8 cellular contexts compared by ENCODE assay signal in the genomic region with DNA sequence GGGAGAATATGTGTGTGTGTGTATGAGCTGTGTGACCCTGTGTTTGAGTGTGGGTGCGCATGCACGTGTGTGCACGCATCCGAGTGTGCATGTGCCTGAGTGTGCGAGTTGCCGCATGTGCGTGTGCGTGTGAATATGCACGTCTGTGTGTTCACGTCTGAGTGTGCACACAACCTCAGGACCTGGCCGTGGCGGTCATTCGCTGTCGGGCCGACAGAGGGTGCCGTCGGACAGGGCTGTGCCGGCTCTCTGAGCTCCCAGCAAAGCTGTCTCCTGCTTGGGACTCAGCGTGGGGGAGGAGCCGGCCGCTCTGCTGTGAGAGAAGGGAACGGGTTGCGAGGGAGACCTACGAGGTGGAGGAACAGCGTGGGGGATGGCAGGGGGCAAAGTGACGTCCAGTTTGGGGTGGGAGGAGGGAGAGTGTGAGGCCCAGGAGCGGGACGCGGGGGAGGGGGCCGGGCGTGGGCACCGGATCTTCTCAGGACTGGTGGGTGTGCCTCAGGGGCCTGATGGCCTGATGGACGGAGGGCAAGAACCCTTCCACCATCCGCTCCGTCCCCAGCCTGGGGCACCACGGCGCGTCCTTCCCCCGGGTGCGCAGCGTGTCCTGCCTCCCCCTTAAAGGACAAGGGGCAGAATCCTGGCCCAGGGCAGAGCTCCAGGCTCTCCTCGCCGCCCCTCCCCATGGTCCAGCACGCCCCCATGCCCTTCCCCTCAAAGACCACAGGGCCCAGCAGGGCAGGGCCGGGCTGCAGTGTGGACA. TPM values are rescaled to one million over a fixed set of nuclear protein-coding genes. Genes with fewer than 3 reads are reported as not detected.
DNase-seq lines count a peak whose midpoint lies in the region; ATAC-seq and TF ChIP-seq lines count a peak whose summit lies in the region.

No MANE protein-coding gene starts in this region.

- peak; percentile 59 for ATAC-seq in GM19397 (IDR thresholded peaks at IDR 0.05; ENCODE audit: unreplicated experiment)

- peak overlapping the region; percentile 65 to 85 (median 76) for H3K4me2 ChIP-seq in BLaER1 treated with 17β-estradiol and CSF1 and Interleukin-3, amounts not matched to agents 10 nM and 100 nM

- TF ChIP-seq CTCF in fibroblast of pulmonary artery (IDR thresholded peaks at IDR 0.05; ENCODE audit: low read length, missing control alignments) (peak; percentile 87), nephron (IDR thresholded peaks at IDR 0.05; ENCODE audit: unreplicated experiment in 3 of 3) (peak; percentile 81 to 88 (median 88))

- H3K27me3 Mint-ChIP-seq in activated T-helper 1 cell treated with anti-CD3 and anti-CD28 coated beads, Interleukin-12 subunit alpha, Interleukin-12 subunit beta, Interleukin-2, Interleukin-4 antibody, amounts not matched to agents 30 ng/mL and 10 ng/mL and 1 ng/mL, durations not matched to agents 14 hours and 24 hours and 36 hours (ENCODE audit: insufficient read depth) = peaks cover 33% of the 10 kb centered on the region
- peaks cover 74% of the 10 kb centered on the region for H3K27me3 Mint-ChIP-seq in nephron (ENCODE audit: low read depth)

- peak overlapping the region in 1 of 10 experiments; percentile 19; a peak in 1 of 20 replicates for H3K4me3 ChIP-seq in BLaER1 treated with 17β-estradiol and CSF1 and Interleukin-3, amounts not matched to agents 10 nM and 100 nM
- H3K4me3 ChIP-seq in fibroblast of pulmonary artery (replicated peaks; ENCODE audit: low read depth, low read length) = peak overlapping the region; percentile 24

- peak overlapping the region in 2 of 11 experiments; percentile 10 to 25; a peak in 2 of 22 replicates for H3K9ac ChIP-seq in BLaER1 treated with 17β-estradiol and CSF1 and Interleukin-3, amounts not matched to agents 10 nM and 100 nM

- intact Hi-C loops in activated T-helper 1 cell treated with anti-CD3 and anti-CD28 coated beads, Interleukin-12 subunit alpha, Interleukin-12 subunit beta, Interleukin-2, Interleukin-4 antibody, amounts not matched to agents 30 ng/mL and 10 ng/mL and 1 ng/mL, durations not matched to agents 14 hours and 24 hours and 36 hours (cut with micrococcal nuclease) = loop anchor here (1.0 kb wide), 2 partner anchors 37 to 72 kb away; no protein-coding TSS in a partner anchor

- H3K36me3 ChIP-seq in BLaER1 treated with 17β-estradiol and CSF1 and Interleukin-3, amounts not matched to agents 10 nM and 100 nM = peaks cover 0 to 12% (median 7%) of the 10 kb centered on the region in 11 experiments; a peak in 12 of 22 replicates

- DNase-seq in KG1 (lab: John Stamatoyannopoulos, UW) (peak; percentile 75), RKO (ENCODE audit: low spot score) (peak; percentile 89), fibroblast of pulmonary artery (ENCODE audit: low read depth) (peak; percentile 81)
- peak; percentile 78 for DNase-seq in activated T-helper 1 cell treated with anti-CD3 and anti-CD28 coated beads, Interleukin-12 subunit alpha, Interleukin-12 subunit beta, Interleukin-2, Interleukin-4 antibody, amounts not matched to agents 30 ng/mL and 10 ng/mL and 1 ng/mL, durations not matched to agents 14 hours and 24 hours and 36 hours (ENCODE audit: low spot score)
- peak; percentile 53 to 79 (median 76) for DNase-seq in stimulated activated naive CD4-positive, alpha-beta T cell (lab: John Stamatoyannopoulos, UW)

- no peaks in the 10 kb centered on the region for H3K9me3 Mint-ChIP-seq in activated T-helper 1 cell treated with anti-CD3 and anti-CD28 coated beads, Interleukin-12 subunit alpha, Interleukin-12 subunit beta, Interleukin-2, Interleukin-4 antibody, amounts not matched to agents 30 ng/mL and 10 ng/mL and 1 ng/mL, durations not matched to agents 14 hours and 24 hours and 36 hours
- H3K9me3 Mint-ChIP-seq in nephron = peaks cover 5% of the 10 kb centered on the region

- no peak overlapping the region for H3K27ac ChIP-seq in BLaER1 treated with 17β-estradiol and CSF1 and Interleukin-3, amounts not matched to agents 10 nM and 100 nM

- H3K4me1 ChIP-seq in BLaER1 treated with 17β-estradiol and CSF1 and Interleukin-3, amounts not matched to agents 10 nM and 100 nM = peaks cover 14 to 63% (median 35%) of the 10 kb centered on the region in 10 experiments

- H4K20me1 ChIP-seq in BLaER1 treated with 17β-estradiol and CSF1 and Interleukin-3, amounts not matched to agents 10 nM and 100 nM = peaks cover 0 to 68% (median 13%) of the 10 kb centered on the region in 11 experiments; a peak in 16 of 22 replicates

- peak overlapping the region; percentile 43 for H3K4me3 Mint-ChIP-seq in activated T-helper 1 cell treated with anti-CD3 and anti-CD28 coated beads, Interleukin-12 subunit alpha, Interleukin-12 subunit beta, Interleukin-2, Interleukin-4 antibody, amounts not matched to agents 30 ng/mL and 10 ng/mL and 1 ng/mL, durations not matched to agents 14 hours and 24 hours and 36 hours
- H3K4me3 Mint-ChIP-seq in nephron = peak overlapping the region; percentile 10 to 70 (median 63)

- H3K27ac Mint-ChIP-seq in activated T-helper 1 cell treated with anti-CD3 and anti-CD28 coated beads, Interleukin-12 subunit alpha, Interleukin-12 subunit beta, Interleukin-2, Interleukin-4 antibody, amounts not matched to agents 30 ng/mL and 10 ng/mL and 1 ng/mL, durations not matched to agents 14 hours and 24 hours and 36 hours = no peak overlapping the region
- peak overlapping the region in 1 of 3 experiments; percentile 0 for H3K27ac Mint-ChIP-seq in nephron

- H3K4me1 Mint-ChIP-seq in activated T-helper 1 cell treated with anti-CD3 and anti-CD28 coated beads, Interleukin-12 subunit alpha, Interleukin-12 subunit beta, Interleukin-2, Interleukin-4 antibody, amounts not matched to agents 30 ng/mL and 10 ng/mL and 1 ng/mL, durations not matched to agents 14 hours and 24 hours and 36 hours (ENCODE audit: low read depth) = peaks cover 14% of the 10 kb centered on the region
- peaks cover 18% of the 10 kb centered on the region for H3K4me1 Mint-ChIP-seq in nephron

- no peaks in the 10 kb centered on the region for H3K9me3 ChIP-seq in BLaER1 treated with 17β-estradiol and CSF1 and Interleukin-3, amounts not matched to agents 10 nM and 100 nM (replicated peaks in 1 of 11)

- H3K27me3 ChIP-seq in BLaER1 treated with 17β-estradiol and CSF1 and Interleukin-3, amounts not matched to agents 10 nM and 100 nM = peaks cover 22 to 40% (median 27%) of the 10 kb centered on the region in 11 experiments

- no peaks in the 10 kb centered on the region for H3K36me3 Mint-ChIP-seq in activated T-helper 1 cell treated with anti-CD3 and anti-CD28 coated beads, Interleukin-12 subunit alpha, Interleukin-12 subunit beta, Interleukin-2, Interleukin-4 antibody, amounts not matched to agents 30 ng/mL and 10 ng/mL and 1 ng/mL, durations not matched to agents 14 hours and 24 hours and 36 hours (ENCODE audit: low read depth)
- no peaks in the 10 kb centered on the region for H3K36me3 Mint-ChIP-seq in nephron (ENCODE audit: low read depth)

RNA-seq across cellular contexts. Expression of a gene that starts 19.9 kb away (rescaled TPM):
- total RNA-seq in activated T-helper 1 cell treated with anti-CD3 and anti-CD28 coated beads, Interleukin-12 subunit alpha, Interleukin-12 subunit beta, Interleukin-2, Interleukin-4 antibody, amounts not matched to agents 30 ng/mL and 10 ng/mL and 1 ng/mL, durations not matched to agents 14 hours and 24 hours and 36 hours = 7.6 and 8.6 TPM in 2 replicates

RNA-seq across cellular contexts. Expression of a gene that starts 34.3 kb away (rescaled TPM):
- not detected in 2 replicates for total RNA-seq in activated T-helper 1 cell treated with anti-CD3 and anti-CD28 coated beads, Interleukin-12 subunit alpha, Interleukin-12 subunit beta, Interleukin-2, Interleukin-4 antibody, amounts not matched to agents 30 ng/mL and 10 ng/mL and 1 ng/mL, durations not matched to agents 14 hours and 24 hours and 36 hours

RNA-seq across cellular contexts. Expression of a gene that starts 34.5 kb away (rescaled TPM):
- total RNA-seq in activated T-helper 1 cell treated with anti-CD3 and anti-CD28 coated beads, Interleukin-12 subunit alpha, Interleukin-12 subunit beta, Interleukin-2, Interleukin-4 antibody, amounts not matched to agents 30 ng/mL and 10 ng/mL and 1 ng/mL, durations not matched to agents 14 hours and 24 hours and 36 hours = 52.5 and 55.3 TPM in 2 replicates

RNA-seq across cellular contexts. Expression of a gene that starts 46.1 kb away (rescaled TPM):
- total RNA-seq in activated T-helper 1 cell treated with anti-CD3 and anti-CD28 coated beads, Interleukin-12 subunit alpha, Interleukin-12 subunit beta, Interleukin-2, Interleukin-4 antibody, amounts not matched to agents 30 ng/mL and 10 ng/mL and 1 ng/mL, durations not matched to agents 14 hours and 24 hours and 36 hours = 60.5 and 60.8 TPM in 2 replicates
